In genomic region chr12:53306826-53307225, GRCh38 we compare ENCODE assay signal across 22 cellular contexts.
DNase-seq lines count a peak whose midpoint lies in the region; ATAC-seq and TF ChIP-seq lines count a peak whose summit lies in the region.
"Had no signal": no experiment of that assay in that cellular context is flagged by ENCODE, and none has a peak within 500 bp of the region (broad histone marks: within the 10 kb centered on the region; RNA-seq: fewer than 3 reads in every experiment).

No MANE protein-coding gene starts in this region.

- POLR2A ChIA-PET in RWPE1 (lab: Yijun Ruan, JAX; ENCODE audit: low non-redundant PET), result no interaction called here

- H3K4me3 Mint-ChIP-seq in activated naive CD4-positive, alpha-beta T cell treated with anti-CD3 and anti-CD28 coated beads, Interleukin-2, amount 50 U/mL, for 24 hours, result no peak overlapping the region
- H3K4me3 Mint-ChIP-seq in central memory CD8-positive, alpha-beta T cell, result no peak overlapping the region
- H3K4me3 Mint-ChIP-seq in stimulated activated memory B cell treated with anti-CD40 and anti-IgM and Interleukin-4, amounts not matched to agents 10 μg/mL and 1 μg/mL and 100 μg/mL, for 72 hours, result no peak overlapping the region
- H3K4me3 Mint-ChIP-seq: CD4-positive, CD25-positive, alpha-beta regulatory T cell; H9 had no signal

- H3K27ac ChIP-seq in RWPE1, result peak overlapping the region; percentile 19; the same call in 1 of the 2 replicates
- H3K27ac ChIP-seq: HL-60 had no signal

- TF ChIP-seq CTCF in RWPE1 (conservative IDR thresholded peaks at IDR 0.05; ENCODE audit: low read depth), result no peak

- CTCF ChIA-PET in RWPE1 (lab: Yijun Ruan, JAX), result no interaction called here

- no peaks in the 10 kb centered on the region for H3K27me3 Mint-ChIP-seq in activated naive CD4-positive, alpha-beta T cell treated with anti-CD3 and anti-CD28 coated beads, Interleukin-2, amount 50 U/mL, for 24 hours
- H3K27me3 Mint-ChIP-seq in central memory CD8-positive, alpha-beta T cell, result no peaks in the 10 kb centered on the region
- no peaks in the 10 kb centered on the region for H3K27me3 Mint-ChIP-seq in stimulated activated memory B cell treated with anti-CD40 and anti-IgM and Interleukin-4, amounts not matched to agents 10 μg/mL and 1 μg/mL and 100 μg/mL, for 72 hours
- H3K27me3 Mint-ChIP-seq: CD4-positive, CD25-positive, alpha-beta regulatory T cell; CD8-positive, alpha-beta memory T cell had no signal

- no peak for ATAC-seq in central memory CD8-positive, alpha-beta T cell (replicated peaks; ENCODE audit: extremely low read depth, poor library complexity, severe bottlenecking)
- no peak for ATAC-seq in stimulated activated memory B cell treated with anti-CD40 and anti-IgM and Interleukin-4, amounts not matched to agents 10 μg/mL and 1 μg/mL and 100 μg/mL, for 72 hours
- ATAC-seq in HG02678 (IDR thresholded peaks at IDR 0.05; ENCODE audit: unreplicated experiment), result no peak
- ATAC-seq: GM12878 had no signal

- H3K27ac Mint-ChIP-seq in activated naive CD4-positive, alpha-beta T cell treated with anti-CD3 and anti-CD28 coated beads, Interleukin-2, amount 50 U/mL, for 24 hours, result peak overlapping the region; percentile 38
- peak overlapping the region; percentile 56 for H3K27ac Mint-ChIP-seq in central memory CD8-positive, alpha-beta T cell (ENCODE audit: low read depth)
- H3K27ac Mint-ChIP-seq in stimulated activated memory B cell treated with anti-CD40 and anti-IgM and Interleukin-4, amounts not matched to agents 10 μg/mL and 1 μg/mL and 100 μg/mL, for 72 hours, result peak overlapping the region; percentile 46

- no peaks in the 10 kb centered on the region for H3K9me3 Mint-ChIP-seq in activated naive CD4-positive, alpha-beta T cell treated with anti-CD3 and anti-CD28 coated beads, Interleukin-2, amount 50 U/mL, for 24 hours
- no peaks in the 10 kb centered on the region for H3K9me3 Mint-ChIP-seq in central memory CD8-positive, alpha-beta T cell
- H3K9me3 Mint-ChIP-seq in stimulated activated memory B cell treated with anti-CD40 and anti-IgM and Interleukin-4, amounts not matched to agents 10 μg/mL and 1 μg/mL and 100 μg/mL, for 72 hours, result no peaks in the 10 kb centered on the region
- H3K9me3 Mint-ChIP-seq: CD4-positive, CD25-positive, alpha-beta regulatory T cell; CD8-positive, alpha-beta memory T cell; H9 had no signal

- H3K4me1 Mint-ChIP-seq in activated naive CD4-positive, alpha-beta T cell treated with anti-CD3 and anti-CD28 coated beads, Interleukin-2, amount 50 U/mL, for 24 hours, result peaks cover 11% of the 10 kb centered on the region
- H3K4me1 Mint-ChIP-seq in central memory CD8-positive, alpha-beta T cell, result peaks cover 8% of the 10 kb centered on the region
- H3K4me1 Mint-ChIP-seq in stimulated activated memory B cell treated with anti-CD40 and anti-IgM and Interleukin-4, amounts not matched to agents 10 μg/mL and 1 μg/mL and 100 μg/mL, for 72 hours, result peaks cover 19% of the 10 kb centered on the region
- H3K4me1 Mint-ChIP-seq: H9 had no signal

- no peak for DNase-seq in activated naive CD4-positive, alpha-beta T cell treated with anti-CD3 and anti-CD28 coated beads, Interleukin-2, amount 50 U/mL, for 16 hours
- DNase-seq in RWPE1 (ENCODE audit: low spot score) (no peak), cerebellar cortex (ENCODE audit: low spot score) (no peak), NCI-H2171 (lab: John Stamatoyannopoulos, UW) (no peak)
- DNase-seq in central memory CD8-positive, alpha-beta T cell (ENCODE audit: low spot score in 2 of 2), result no peak
- DNase-seq: ACHN; BE2C; C1 segment of cervical spinal cord; CD4-positive, CD25-positive, alpha-beta regulatory T cell; CD8-positive, alpha-beta memory T cell; COR-L47; DMS 273 treated with DMSO at 0.1 percent for 48 hours; DMS53; DND-41; EL; H9; IMR-90 had no signal

- H3K36me3 Mint-ChIP-seq in activated naive CD4-positive, alpha-beta T cell treated with anti-CD3 and anti-CD28 coated beads, Interleukin-2, amount 50 U/mL, for 24 hours, result peaks cover 12% of the 10 kb centered on the region
- peaks cover 32% of the 10 kb centered on the region for H3K36me3 Mint-ChIP-seq in central memory CD8-positive, alpha-beta T cell (ENCODE audit: insufficient read depth)
- peaks cover 62% of the 10 kb centered on the region for H3K36me3 Mint-ChIP-seq in stimulated activated memory B cell treated with anti-CD40 and anti-IgM and Interleukin-4, amounts not matched to agents 10 μg/mL and 1 μg/mL and 100 μg/mL, for 72 hours
